ENCODE assay signal across 1 cellular context in the genomic region with DNA sequence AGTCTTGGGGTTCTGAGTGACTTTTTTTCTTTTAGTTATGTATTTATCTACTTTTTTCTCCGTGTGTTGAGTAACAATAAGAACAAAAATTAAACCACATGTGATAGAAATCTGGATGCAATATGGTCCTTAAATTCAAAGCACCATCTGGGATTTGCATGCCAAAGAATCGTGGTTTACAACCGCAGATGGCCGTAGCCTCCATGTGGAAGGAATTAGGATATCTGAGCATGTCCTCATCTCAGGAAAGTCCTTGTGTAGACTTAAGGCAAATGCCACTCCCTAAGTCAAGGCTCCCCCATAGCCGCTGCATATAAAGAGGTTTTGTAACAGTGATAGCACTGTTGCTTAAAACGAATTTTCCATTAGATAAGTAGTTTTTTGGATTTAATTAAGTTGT.
TF ChIP-seq lines count a peak whose summit lies in the region.

No MANE protein-coding gene starts in this region.

TF ChIP-seq in GM23338, 12 proteins besides CTCF, POLR2A, EP300 and RAD21 (continued from another document):
- TF ChIP-seq, protein P1, sequence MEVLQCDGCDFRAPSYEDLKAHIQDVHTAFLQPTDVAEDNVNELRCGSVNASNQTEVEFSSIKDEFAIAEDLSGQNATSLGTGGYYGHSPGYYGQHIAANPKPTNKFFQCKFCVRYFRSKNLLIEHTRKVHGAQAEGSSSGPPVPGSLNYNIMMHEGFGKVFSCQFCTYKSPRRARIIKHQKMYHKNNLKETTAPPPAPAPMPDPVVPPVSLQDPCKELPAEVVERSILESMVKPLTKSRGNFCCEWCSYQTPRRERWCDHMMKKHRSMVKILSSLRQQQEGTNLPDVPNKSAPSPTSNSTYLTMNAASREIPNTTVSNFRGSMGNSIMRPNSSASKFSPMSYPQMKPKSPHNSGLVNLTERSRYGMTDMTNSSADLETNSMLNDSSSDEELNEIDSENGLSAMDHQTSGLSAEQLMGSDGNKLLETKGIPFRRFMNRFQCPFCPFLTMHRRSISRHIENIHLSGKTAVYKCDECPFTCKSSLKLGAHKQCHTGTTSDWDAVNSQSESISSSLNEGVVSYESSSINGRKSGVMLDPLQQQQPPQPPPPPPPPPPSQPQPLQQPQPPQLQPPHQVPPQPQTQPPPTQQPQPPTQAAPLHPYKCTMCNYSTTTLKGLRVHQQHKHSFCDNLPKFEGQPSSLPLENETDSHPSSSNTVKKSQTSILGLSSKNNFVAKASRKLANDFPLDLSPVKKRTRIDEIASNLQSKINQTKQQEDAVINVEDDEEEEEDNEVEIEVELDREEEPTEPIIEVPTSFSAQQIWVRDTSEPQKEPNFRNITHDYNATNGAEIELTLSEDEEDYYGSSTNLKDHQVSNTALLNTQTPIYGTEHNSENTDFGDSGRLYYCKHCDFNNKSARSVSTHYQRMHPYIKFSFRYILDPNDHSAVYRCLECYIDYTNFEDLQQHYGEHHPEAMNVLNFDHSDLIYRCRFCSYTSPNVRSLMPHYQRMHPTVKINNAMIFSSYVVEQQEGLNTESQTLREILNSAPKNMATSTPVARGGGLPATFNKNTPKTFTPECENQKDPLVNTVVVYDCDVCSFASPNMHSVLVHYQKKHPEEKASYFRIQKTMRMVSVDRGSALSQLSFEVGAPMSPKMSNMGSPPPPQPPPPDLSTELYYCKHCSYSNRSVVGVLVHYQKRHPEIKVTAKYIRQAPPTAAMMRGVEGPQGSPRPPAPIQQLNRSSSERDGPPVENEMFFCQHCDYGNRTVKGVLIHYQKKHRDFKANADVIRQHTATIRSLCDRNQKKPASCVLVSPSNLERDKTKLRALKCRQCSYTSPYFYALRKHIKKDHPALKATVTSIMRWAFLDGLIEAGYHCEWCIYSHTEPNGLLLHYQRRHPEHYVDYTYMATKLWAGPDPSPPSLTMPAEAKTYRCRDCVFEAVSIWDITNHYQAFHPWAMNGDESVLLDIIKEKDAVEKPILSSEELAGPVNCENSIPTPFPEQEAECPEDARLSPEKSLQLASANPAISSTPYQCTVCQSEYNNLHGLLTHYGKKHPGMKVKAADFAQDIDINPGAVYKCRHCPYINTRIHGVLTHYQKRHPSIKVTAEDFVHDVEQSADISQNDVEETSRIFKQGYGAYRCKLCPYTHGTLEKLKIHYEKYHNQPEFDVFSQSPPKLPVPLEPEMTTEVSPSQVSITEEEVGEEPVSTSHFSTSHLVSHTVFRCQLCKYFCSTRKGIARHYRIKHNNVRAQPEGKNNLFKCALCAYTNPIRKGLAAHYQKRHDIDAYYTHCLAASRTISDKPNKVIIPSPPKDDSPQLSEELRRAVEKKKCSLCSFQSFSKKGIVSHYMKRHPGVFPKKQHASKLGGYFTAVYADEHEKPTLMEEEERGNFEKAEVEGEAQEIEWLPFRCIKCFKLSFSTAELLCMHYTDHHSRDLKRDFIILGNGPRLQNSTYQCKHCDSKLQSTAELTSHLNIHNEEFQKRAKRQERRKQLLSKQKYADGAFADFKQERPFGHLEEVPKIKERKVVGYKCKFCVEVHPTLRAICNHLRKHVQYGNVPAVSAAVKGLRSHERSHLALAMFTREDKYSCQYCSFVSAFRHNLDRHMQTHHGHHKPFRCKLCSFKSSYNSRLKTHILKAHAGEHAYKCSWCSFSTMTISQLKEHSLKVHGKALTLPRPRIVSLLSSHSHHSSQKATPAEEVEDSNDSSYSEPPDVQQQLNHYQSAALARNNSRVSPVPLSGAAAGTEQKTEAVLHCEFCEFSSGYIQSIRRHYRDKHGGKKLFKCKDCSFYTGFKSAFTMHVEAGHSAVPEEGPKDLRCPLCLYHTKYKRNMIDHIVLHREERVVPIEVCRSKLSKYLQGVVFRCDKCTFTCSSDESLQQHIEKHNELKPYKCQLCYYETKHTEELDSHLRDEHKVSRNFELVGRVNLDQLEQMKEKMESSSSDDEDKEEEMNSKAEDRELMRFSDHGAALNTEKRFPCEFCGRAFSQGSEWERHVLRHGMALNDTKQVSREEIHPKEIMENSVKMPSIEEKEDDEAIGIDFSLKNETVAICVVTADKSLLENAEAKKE (CRISPR knock-in tag; IDR thresholded peaks at IDR 0.05): no peak
- no peak for TF ChIP-seq STAT1 (IDR thresholded peaks at IDR 0.05; ENCODE audit: unreplicated experiment)
